ENCODE assay signal across 15 cellular contexts in genomic region chr5:149611327-149611726, GRCh38. TPM values are rescaled to one million over a fixed set of nuclear protein-coding genes. Genes with fewer than 3 reads are reported as not detected.
DNase-seq lines count a peak whose midpoint lies in the region; ATAC-seq and TF ChIP-seq lines count a peak whose summit lies in the region.
"Had no signal": no experiment of that assay in that cellular context is flagged by ENCODE, and none has a peak within 500 bp of the region (broad histone marks: within the 10 kb centered on the region; RNA-seq: fewer than 3 reads in every experiment).

No MANE protein-coding gene starts in this region.

- ATAC-seq in left lobe of liver (peak; percentile 98), GM21515 (IDR thresholded peaks at IDR 0.05; ENCODE audit: unreplicated experiment) (no peak), HG03378 (IDR thresholded peaks at IDR 0.05; ENCODE audit: unreplicated experiment) (no peak)
- ATAC-seq: stimulated activated memory B cell treated with anti-CD40 and anti-IgM and Interleukin-4, amounts not matched to agents 10 μg/mL and 1 μg/mL and 100 μg/mL, for 72 hours had no signal

- H3K36me3 ChIP-seq in brain microvascular endothelial cell (replicated peaks): no peaks in the 10 kb centered on the region

- peak; percentile 47 for DNase-seq in HuH-7 (ENCODE audit: low spot score)
- peak; percentile 66 for DNase-seq in brain microvascular endothelial cell
- DNase-seq in left lobe of liver (ENCODE audit: low spot score): peak; percentile 74
- DNase-seq in putamen (ENCODE audit: low spot score): no peak
- no peak for DNase-seq in medulla oblongata (ENCODE audit: extremely low spot score)
- DNase-seq: activated CD4-positive, CD25-positive, alpha-beta regulatory T cell treated with anti-CD3 and anti-CD28 coated beads, Interleukin-2, amount 50 U/mL, for 72 hours; activated effector memory CD4-positive, alpha-beta T cell treated with Interleukin-2 at 50 U/mL for 16 hours; kidney glomerular epithelial cell; NCI-H146; PC-9 had no signal

- TF ChIP-seq CTCF in brain microvascular endothelial cell (IDR thresholded peaks at IDR 0.05; ENCODE audit: low read depth, low read length, missing control alignments): no peak

- H3K4me3 ChIP-seq in brain microvascular endothelial cell (ENCODE audit: low read depth, low read length): no peak overlapping the region
- H3K4me3 ChIP-seq: PC-9, skin epidermis had no signal

- H3K27me3 ChIP-seq in brain microvascular endothelial cell (replicated peaks): no peaks in the 10 kb centered on the region

- H3K27ac ChIP-seq in brain microvascular endothelial cell (no peak overlapping the region), temporal lobe (ENCODE audit: low read depth, low read length) (peak overlapping the region; percentile 79)
- H3K27ac ChIP-seq: PC-9 had no signal

- in situ Hi-C loops in brain microvascular endothelial cell (cut with HindIII; ENCODE audit: low pct_ligation_motif_present, low sequenced_read_pairs): no loop called here

RNA-seq across cellular contexts. Expression of gene ARHGEF37, which starts 30.0 kb away (rescaled TPM):
- 6.5 TPM for total RNA-seq in left lobe of liver
- 0.49 TPM for total RNA-seq in temporal lobe

Comparison
In these comparisons a context has a peak if more than half of its experiments do, and no peak if none do; other contexts are left out.
1. DNase-seq: peak in HuH-7 (single experiment), brain microvascular endothelial cell (single experiment) and left lobe of liver (single experiment); none in putamen (single experiment) and medulla oblongata (single experiment).